Comparison of ENCODE assay signal across 1 cellular context in the genomic region with DNA sequence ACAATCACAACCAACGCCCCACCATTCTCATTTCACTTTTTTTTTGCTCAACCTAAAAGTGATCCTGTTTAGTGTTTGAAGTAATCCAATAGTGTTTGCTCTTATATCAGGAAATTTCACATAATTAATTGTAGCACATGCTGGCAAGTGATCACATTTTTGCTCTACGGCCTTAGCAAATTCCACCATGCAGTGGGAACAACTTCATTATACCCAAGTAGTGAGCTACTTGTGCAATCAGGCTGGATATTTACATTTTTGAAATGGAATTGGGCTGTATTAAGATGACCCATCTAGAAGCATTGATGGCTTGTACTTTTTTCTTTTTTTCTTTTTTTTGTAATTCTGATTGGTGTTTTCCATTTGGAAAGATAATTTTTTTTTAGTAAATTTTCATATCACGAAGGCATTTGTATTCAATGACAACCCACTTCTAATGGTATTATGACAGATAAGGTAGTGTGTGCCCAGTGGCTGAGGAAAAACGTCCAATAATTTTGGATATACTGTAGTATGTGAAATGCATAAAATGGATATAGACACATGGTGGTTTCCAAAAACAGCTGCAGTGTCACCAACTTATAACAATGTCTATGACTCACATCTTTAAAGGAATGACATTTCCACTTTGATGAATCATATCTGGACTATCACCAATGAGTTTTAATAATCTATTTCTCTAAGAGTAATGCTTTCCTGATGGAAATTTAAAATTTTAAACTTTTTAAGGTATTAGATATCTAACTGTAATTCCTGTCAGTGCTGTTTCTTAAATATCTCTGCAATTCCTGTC.
A peak's percentile ranks its signal among the peaks of the same experiment; 100 is the strongest.
TF ChIP-seq lines count a peak whose summit lies in the region.

No MANE protein-coding gene starts in this region.

TF ChIP-seq in SK-N-SH, 30 proteins besides CTCF, POLR2A, EP300 and RAD21:
- TF ChIP-seq GATA2 (CRISPR knock-in tag; IDR thresholded peaks at IDR 0.05) (no peak), RXRA (IDR thresholded peaks at IDR 0.05; ENCODE audit: borderline replicate concordance, low read depth) (peak; percentile 50; the same call in 1 of the 2 replicates), MAX (IDR thresholded peaks at IDR 0.05; ENCODE audit: low read depth) (peak; percentile 22; the same call in 1 of the 2 replicates), MXI1 (IDR thresholded peaks at IDR 0.05; ENCODE audit: low read depth, low read length) (no peak), RFX5 (IDR thresholded peaks at IDR 0.05; ENCODE audit: low read length) (no peak), NFIC (IDR thresholded peaks at IDR 0.05; ENCODE audit: borderline replicate concordance) (peak; percentile 79), GABPA (IDR thresholded peaks at IDR 0.05; ENCODE audit: low read depth) (no peak), SMC3 (IDR thresholded peaks at IDR 0.05; ENCODE audit: low read depth, low read length) (no peak), ELF1 (IDR thresholded peaks at IDR 0.05) (no peak), POLR2AphosphoS5 (IDR thresholded peaks at IDR 0.05; ENCODE audit: low read depth, low read length) (peak; percentile 26; the same call in 1 of the 2 replicates), CHD2 (IDR thresholded peaks at IDR 0.05; ENCODE audit: low read length, partially characterized antibody) (no peak), FOXM1 (IDR thresholded peaks at IDR 0.05; ENCODE audit: low read depth) (no peak), JUND (IDR thresholded peaks at IDR 0.05) (peak; percentile 87), TEAD4 (IDR thresholded peaks at IDR 0.05; ENCODE audit: borderline replicate concordance, insufficient read depth) (peak; percentile 28; the same call in 1 of the 2 replicates), RCOR1 (IDR thresholded peaks at IDR 0.05; ENCODE audit: low read length) (no peak), EZH2phosphoT487 (IDR thresholded peaks at IDR 0.05; ENCODE audit: borderline replicate concordance, low read depth) (no peak), TCF12 (IDR thresholded peaks at IDR 0.05) (peak; percentile 92), MEF2A (IDR thresholded peaks at IDR 0.05; ENCODE audit: borderline replicate concordance, low read depth) (peak; percentile 77; the same call in 1 of the 2 replicates), SIN3A (IDR thresholded peaks at IDR 0.05; ENCODE audit: borderline replicate concordance, low read depth, low read length) (no peak), FOSL2 (IDR thresholded peaks at IDR 0.05; ENCODE audit: borderline replicate concordance, low read depth) (peak; percentile 82), NRF1 (IDR thresholded peaks at IDR 0.05; ENCODE audit: low read depth, low read length) (no peak), IRF3 (IDR thresholded peaks at IDR 0.05; ENCODE audit: low read depth, low read length) (no peak), FOXJ3 (CRISPR knock-in tag; IDR thresholded peaks at IDR 0.05) (no peak), TAF1 (IDR thresholded peaks at IDR 0.05; ENCODE audit: borderline replicate concordance, low read depth, low read length) (no peak), YY1 (IDR thresholded peaks at IDR 0.05; ENCODE audit: low read depth) (no peak)
- TF ChIP-seq, protein P1, sequence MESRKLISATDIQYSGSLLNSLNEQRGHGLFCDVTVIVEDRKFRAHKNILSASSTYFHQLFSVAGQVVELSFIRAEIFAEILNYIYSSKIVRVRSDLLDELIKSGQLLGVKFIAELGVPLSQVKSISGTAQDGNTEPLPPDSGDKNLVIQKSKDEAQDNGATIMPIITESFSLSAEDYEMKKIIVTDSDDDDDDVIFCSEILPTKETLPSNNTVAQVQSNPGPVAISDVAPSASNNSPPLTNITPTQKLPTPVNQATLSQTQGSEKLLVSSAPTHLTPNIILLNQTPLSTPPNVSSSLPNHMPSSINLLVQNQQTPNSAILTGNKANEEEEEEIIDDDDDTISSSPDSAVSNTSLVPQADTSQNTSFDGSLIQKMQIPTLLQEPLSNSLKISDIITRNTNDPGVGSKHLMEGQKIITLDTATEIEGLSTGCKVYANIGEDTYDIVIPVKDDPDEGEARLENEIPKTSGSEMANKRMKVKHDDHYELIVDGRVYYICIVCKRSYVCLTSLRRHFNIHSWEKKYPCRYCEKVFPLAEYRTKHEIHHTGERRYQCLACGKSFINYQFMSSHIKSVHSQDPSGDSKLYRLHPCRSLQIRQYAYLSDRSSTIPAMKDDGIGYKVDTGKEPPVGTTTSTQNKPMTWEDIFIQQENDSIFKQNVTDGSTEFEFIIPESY (IDR thresholded peaks at IDR 0.05; ENCODE audit: borderline replicate concordance, low read depth): no peak
- TF ChIP-seq, protein P2, sequence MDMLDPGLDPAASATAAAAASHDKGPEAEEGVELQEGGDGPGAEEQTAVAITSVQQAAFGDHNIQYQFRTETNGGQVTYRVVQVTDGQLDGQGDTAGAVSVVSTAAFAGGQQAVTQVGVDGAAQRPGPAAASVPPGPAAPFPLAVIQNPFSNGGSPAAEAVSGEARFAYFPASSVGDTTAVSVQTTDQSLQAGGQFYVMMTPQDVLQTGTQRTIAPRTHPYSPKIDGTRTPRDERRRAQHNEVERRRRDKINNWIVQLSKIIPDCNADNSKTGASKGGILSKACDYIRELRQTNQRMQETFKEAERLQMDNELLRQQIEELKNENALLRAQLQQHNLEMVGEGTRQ (IDR thresholded peaks at IDR 0.05; ENCODE audit: borderline replicate concordance, low read depth, low read length): no peak
- TF ChIP-seq, protein P3, sequence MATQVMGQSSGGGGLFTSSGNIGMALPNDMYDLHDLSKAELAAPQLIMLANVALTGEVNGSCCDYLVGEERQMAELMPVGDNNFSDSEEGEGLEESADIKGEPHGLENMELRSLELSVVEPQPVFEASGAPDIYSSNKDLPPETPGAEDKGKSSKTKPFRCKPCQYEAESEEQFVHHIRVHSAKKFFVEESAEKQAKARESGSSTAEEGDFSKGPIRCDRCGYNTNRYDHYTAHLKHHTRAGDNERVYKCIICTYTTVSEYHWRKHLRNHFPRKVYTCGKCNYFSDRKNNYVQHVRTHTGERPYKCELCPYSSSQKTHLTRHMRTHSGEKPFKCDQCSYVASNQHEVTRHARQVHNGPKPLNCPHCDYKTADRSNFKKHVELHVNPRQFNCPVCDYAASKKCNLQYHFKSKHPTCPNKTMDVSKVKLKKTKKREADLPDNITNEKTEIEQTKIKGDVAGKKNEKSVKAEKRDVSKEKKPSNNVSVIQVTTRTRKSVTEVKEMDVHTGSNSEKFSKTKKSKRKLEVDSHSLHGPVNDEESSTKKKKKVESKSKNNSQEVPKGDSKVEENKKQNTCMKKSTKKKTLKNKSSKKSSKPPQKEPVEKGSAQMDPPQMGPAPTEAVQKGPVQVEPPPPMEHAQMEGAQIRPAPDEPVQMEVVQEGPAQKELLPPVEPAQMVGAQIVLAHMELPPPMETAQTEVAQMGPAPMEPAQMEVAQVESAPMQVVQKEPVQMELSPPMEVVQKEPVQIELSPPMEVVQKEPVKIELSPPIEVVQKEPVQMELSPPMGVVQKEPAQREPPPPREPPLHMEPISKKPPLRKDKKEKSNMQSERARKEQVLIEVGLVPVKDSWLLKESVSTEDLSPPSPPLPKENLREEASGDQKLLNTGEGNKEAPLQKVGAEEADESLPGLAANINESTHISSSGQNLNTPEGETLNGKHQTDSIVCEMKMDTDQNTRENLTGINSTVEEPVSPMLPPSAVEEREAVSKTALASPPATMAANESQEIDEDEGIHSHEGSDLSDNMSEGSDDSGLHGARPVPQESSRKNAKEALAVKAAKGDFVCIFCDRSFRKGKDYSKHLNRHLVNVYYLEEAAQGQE (IDR thresholded peaks at IDR 0.05; ENCODE audit: low read depth, low read length): no peak
- TF ChIP-seq, protein P4, sequence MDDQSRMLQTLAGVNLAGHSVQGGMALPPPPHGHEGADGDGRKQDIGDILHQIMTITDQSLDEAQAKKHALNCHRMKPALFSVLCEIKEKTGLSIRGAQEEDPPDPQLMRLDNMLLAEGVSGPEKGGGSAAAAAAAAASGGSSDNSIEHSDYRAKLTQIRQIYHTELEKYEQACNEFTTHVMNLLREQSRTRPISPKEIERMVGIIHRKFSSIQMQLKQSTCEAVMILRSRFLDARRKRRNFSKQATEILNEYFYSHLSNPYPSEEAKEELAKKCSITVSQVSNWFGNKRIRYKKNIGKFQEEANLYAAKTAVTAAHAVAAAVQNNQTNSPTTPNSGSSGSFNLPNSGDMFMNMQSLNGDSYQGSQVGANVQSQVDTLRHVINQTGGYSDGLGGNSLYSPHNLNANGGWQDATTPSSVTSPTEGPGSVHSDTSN (IDR thresholded peaks at IDR 0.05): peak; percentile 81
- TF ChIP-seq, protein P5, sequence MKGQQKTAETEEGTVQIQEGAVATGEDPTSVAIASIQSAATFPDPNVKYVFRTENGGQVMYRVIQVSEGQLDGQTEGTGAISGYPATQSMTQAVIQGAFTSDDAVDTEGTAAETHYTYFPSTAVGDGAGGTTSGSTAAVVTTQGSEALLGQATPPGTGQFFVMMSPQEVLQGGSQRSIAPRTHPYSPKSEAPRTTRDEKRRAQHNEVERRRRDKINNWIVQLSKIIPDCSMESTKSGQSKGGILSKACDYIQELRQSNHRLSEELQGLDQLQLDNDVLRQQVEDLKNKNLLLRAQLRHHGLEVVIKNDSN (IDR thresholded peaks at IDR 0.05; ENCODE audit: borderline replicate concordance, low read depth): no peak
